Comparison of ENCODE assay signal across 4 cellular contexts in genomic region chr1:153575497-153575896, GRCh38. TPM values are rescaled to one million over a fixed set of nuclear protein-coding genes. Genes with fewer than 3 reads are reported as not detected.
"Had no signal": no experiment of that assay in that cellular context is flagged by ENCODE, and none has a peak within 500 bp of the region (broad histone marks: within the 10 kb centered on the region; RNA-seq: fewer than 3 reads in every experiment).

No MANE protein-coding gene starts in this region.

RNA-seq across cellular contexts. Expression of gene S100A2, which starts 9.9 kb away (rescaled TPM):
- total RNA-seq: H1 had no signal

RNA-seq across cellular contexts. Expression of gene S100A3, which starts 26.4 kb away (rescaled TPM):
- total RNA-seq: GM23338, H9 had no signal
- polyA plus RNA-seq: GM23338 had no signal

RNA-seq across cellular contexts. Expression of gene S100A5, which starts 34.8 kb away (rescaled TPM):
- total RNA-seq: GM23338, H1, H9, IMR-90 had no signal
- polyA plus RNA-seq: H1 had no signal
